ENCODE assay signal across 16 cellular contexts in the genomic region with DNA sequence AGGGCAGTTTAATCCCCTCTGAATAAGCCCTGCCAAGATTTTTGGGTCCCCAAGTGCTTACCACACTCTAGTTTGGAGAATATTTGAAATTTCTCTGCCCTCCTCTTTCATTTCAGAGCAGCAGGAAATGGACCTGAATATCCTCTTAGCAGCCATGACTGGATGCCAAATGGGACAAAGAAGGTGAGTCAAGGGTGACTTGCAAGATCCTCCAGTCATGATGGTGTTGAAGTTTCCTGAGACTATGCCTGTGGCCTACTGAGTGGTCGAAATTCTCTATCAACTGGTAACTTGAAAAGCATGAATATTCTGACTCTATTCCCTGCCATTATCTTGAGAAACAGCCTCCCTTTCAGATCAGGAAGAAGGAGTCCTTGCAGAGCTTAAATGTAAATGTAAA.
DNase-seq lines count a peak whose midpoint lies in the region; ATAC-seq and TF ChIP-seq lines count a peak whose summit lies in the region.
"Had no signal": no experiment of that assay in that cellular context is flagged by ENCODE, and none has a peak within 500 bp of the region (broad histone marks: within the 10 kb centered on the region; RNA-seq: fewer than 3 reads in every experiment).

No MANE protein-coding gene starts in this region.

- no peak overlapping the region for H3K56ac ChIP-seq in H9 (ENCODE audit: insufficient read length, low read depth, low read length)

- no peak overlapping the region for H3K14ac ChIP-seq in H9 (ENCODE audit: insufficient read depth, low read length)

- no peaks in the 10 kb centered on the region for H3K23me2 ChIP-seq in H9 (ENCODE audit: insufficient read length, low read depth, low read length, poor library complexity, severe bottlenecking)

- DNase-seq in H9 (no peak), RWPE2 (ENCODE audit: low spot score) (no peak), GDM1 (lab: John Stamatoyannopoulos, UW) (no peak), NOMO-1 treated with DMSO at 0.1 percent for 48 hours (lab: John Stamatoyannopoulos, UW; ENCODE audit: unreplicated experiment) (no peak)
- DNase-seq: COR-L47, DMS 273 treated with DMSO at 0.1 percent for 48 hours, GF-D8, H7, NCI-H1092 treated with DMSO at 0.1 percent for 48 hours, NCI-H2081, SHP77 had no signal

- H4K8ac ChIP-seq in H9 (replicated peaks; ENCODE audit: insufficient read length, low read depth, low read length) = no peak overlapping the region

- H3K27me3 ChIP-seq in H9 (ENCODE audit: insufficient read depth, low read length) = no peaks in the 10 kb centered on the region
- H3K27me3 ChIP-seq in RWPE2 (ENCODE audit: insufficient read depth, poor library complexity, severe bottlenecking) = no peaks in the 10 kb centered on the region

- no peak overlapping the region for H3K23ac ChIP-seq in H9 (ENCODE audit: insufficient read length, low read depth, low read length)

- H3K4me3 Mint-ChIP-seq in H9 = no peak overlapping the region

- H3K18ac ChIP-seq in H9 (ENCODE audit: insufficient read length, low read depth, low read length) = no peak overlapping the region

- H2BK5ac ChIP-seq in H9 (ENCODE audit: insufficient read length, low read length) = no peak overlapping the region

- TF ChIP-seq CTCF in H9 (conservative IDR thresholded peaks at IDR 0.05) = no peak
- no peak for TF ChIP-seq CTCF in RWPE2 (IDR thresholded peaks at IDR 0.05; ENCODE audit: poor library complexity, severe bottlenecking)

- no peaks in the 10 kb centered on the region for H4K20me1 ChIP-seq in H9 (ENCODE audit: control insufficient read depth, insufficient read depth, insufficient read length)

- H3K9ac ChIP-seq in H9 (ENCODE audit: extremely low read depth, insufficient read length, low read length) = no peak overlapping the region

- H4K91ac ChIP-seq in H9 (ENCODE audit: insufficient read length, low read depth, low read length) = no peak overlapping the region

- no peak overlapping the region for H3K4me3 ChIP-seq in RWPE2 (ENCODE audit: severe bottlenecking)
- H3K4me3 ChIP-seq: SK-N-MC had no signal

- H3K27ac Mint-ChIP-seq in H9 = peak overlapping the region in 2 of 3 experiments; percentile 25 to 57; a peak in 2 of 7 replicates

- H3T11ph ChIP-seq in H9 (ENCODE audit: low read length) = no peak overlapping the region

- H2BK20ac ChIP-seq in H9 (ENCODE audit: low read depth, low read length, poor library complexity, severe bottlenecking) = no peak overlapping the region

- no peaks in the 10 kb centered on the region for H3K36me3 ChIP-seq in RWPE2 (ENCODE audit: low read depth)

- H3K4ac ChIP-seq in H9 (ENCODE audit: low read depth, low read length) = no peak overlapping the region

- H3K27me3 Mint-ChIP-seq in H9 (ENCODE audit: low read depth) = no peaks in the 10 kb centered on the region

- H2BK15ac ChIP-seq in H9 (ENCODE audit: low read depth, low read length) = no peak overlapping the region

- no peaks in the 10 kb centered on the region for H3K9me3 ChIP-seq in H9 (ENCODE audit: control insufficient read depth, low read depth, low read length)
- no peaks in the 10 kb centered on the region for H3K9me3 ChIP-seq in RWPE2 (ENCODE audit: severe bottlenecking)

- H2BK12ac ChIP-seq in H9 (ENCODE audit: insufficient read length, low read depth, low read length) = no peak overlapping the region

- H3K36me3 Mint-ChIP-seq in H9 (ENCODE audit: insufficient read depth in 1 of 3, low read depth in 3 of 3) = no peaks in the 10 kb centered on the region

- no peak overlapping the region for H2BK120ac ChIP-seq in H9 (ENCODE audit: low read depth, low read length, poor library complexity, severe bottlenecking)

- H4K5ac ChIP-seq in H9 (ENCODE audit: insufficient read length, low read depth, low read length) = no peak overlapping the region

- H3K27ac ChIP-seq in H9 (ENCODE audit: insufficient read length, low read depth, low read length) (no peak overlapping the region), RWPE2 (ENCODE audit: poor library complexity, severe bottlenecking) (no peak overlapping the region)
- H3K27ac ChIP-seq: HL-60, SK-N-MC had no signal

- no peaks in the 10 kb centered on the region for H3K79me2 ChIP-seq in H9 (ENCODE audit: insufficient read depth, low read length)

- H3K4me2 ChIP-seq in H9 (ENCODE audit: insufficient read depth, insufficient read length, low read length) = no peak overlapping the region

- H3K79me1 ChIP-seq in H9 (ENCODE audit: insufficient read depth, low read depth, low read length, poor library complexity, severe bottlenecking) = no peaks in the 10 kb centered on the region

- no peak overlapping the region for H2AFZ ChIP-seq in H9 (ENCODE audit: low read length)

- ATAC-seq in RWPE2 (ENCODE audit: low read depth) = 0 out of 3 replicates have a peak, but pooled peaks have one; percentile 27
- ATAC-seq in esophagus mucosa = peak; percentile 52
- no peak for ATAC-seq in GM19328 (IDR thresholded peaks at IDR 0.05; ENCODE audit: unreplicated experiment)
- ATAC-seq in HG02642 (IDR thresholded peaks at IDR 0.05; ENCODE audit: poor library complexity, unreplicated experiment) = no peak

- WGBS in H9 (ENCODE audit: extremely low coverage, insufficient read length, low lambda C conversion rate) = no CpG with 5 or more reads among the region's 1 CpG

- peaks cover 0 to 6% of the 10 kb centered on the region in 2 experiments; a peak in 2 of 4 replicates for H3K4me1 Mint-ChIP-seq in H9

- peaks cover 5% of the 10 kb centered on the region; the same call in 1 of the 2 replicates for H3K4me1 ChIP-seq in H9 (ENCODE audit: insufficient read depth, low read length)
- no peaks in the 10 kb centered on the region for H3K4me1 ChIP-seq in RWPE2 (ENCODE audit: insufficient read depth, poor library complexity, severe bottlenecking)

- no peak overlapping the region for H2AK5ac ChIP-seq in H9 (ENCODE audit: insufficient read length, low read length)

- no peaks in the 10 kb centered on the region; a peak in 1 of 5 replicates for H3K9me3 Mint-ChIP-seq in H9

Comparison
In these comparisons a context has a peak if more than half of its experiments do, and no peak if none do; other contexts are left out.
1. ATAC-seq: peak in RWPE2 (single experiment) and esophagus mucosa (single experiment); none in GM19328 (single experiment) and HG02642 (single experiment).